ENCODE assay signal across 11 cellular contexts in genomic region chr6:15622045-15622750, GRCh38. TPM values are rescaled to one million over a fixed set of nuclear protein-coding genes. Genes with fewer than 3 reads are reported as not detected.
DNase-seq lines count a peak whose midpoint lies in the region; ATAC-seq, FAIRE-seq and TF ChIP-seq lines count a peak whose summit lies in the region.
"Had no signal": no experiment of that assay in that cellular context is flagged by ENCODE, and none has a peak within 500 bp of the region (broad histone marks: within the 10 kb centered on the region; RNA-seq: fewer than 3 reads in every experiment).

No MANE protein-coding gene starts in this region.

- H3K4me1 Mint-ChIP-seq in dendritic cell treated with granulocyte-macrophage colony-stimulating factor and Interleukin-4, amounts not matched to agents 40 ng/mL and 50 ng/mL, for 4 days (ENCODE audit: low read depth): peaks cover 17% of the 10 kb centered on the region

- peak overlapping the region; percentile 93 for H3K27ac Mint-ChIP-seq in dendritic cell treated with granulocyte-macrophage colony-stimulating factor and Interleukin-4, amounts not matched to agents 40 ng/mL and 50 ng/mL, for 4 days

- no peaks in the 10 kb centered on the region for H3K36me3 ChIP-seq in pancreas
- H3K36me3 ChIP-seq: ovary had no signal

- no peak for TF ChIP-seq CTCF in pancreas (IDR thresholded peaks at IDR 0.05)

- ATAC-seq in pancreas (no peak), GM19452 (IDR thresholded peaks at IDR 0.05; ENCODE audit: unreplicated experiment) (no peak)

- H3K4me3 Mint-ChIP-seq in dendritic cell treated with granulocyte-macrophage colony-stimulating factor and Interleukin-4, amounts not matched to agents 40 ng/mL and 50 ng/mL, for 4 days: no peak overlapping the region
- H3K4me3 Mint-ChIP-seq: activated CD8-positive, alpha-beta memory T cell treated with anti-CD3 and anti-CD28 coated beads, Interleukin-2, amount 10 ng/mL, durations not matched to agents 7 days and 5 days had no signal

- intact Hi-C loops in dendritic cell treated with granulocyte-macrophage colony-stimulating factor and Interleukin-4, amounts not matched to agents 40 ng/mL and 50 ng/mL, for 4 days (cut with micrococcal nuclease): loop anchor here (5.0 to 10.0 kb wide), 2 partner anchors 130 to 357 kb away; no protein-coding TSS in a partner anchor
- intact Hi-C loops in pancreas (cut with DNase I): loop anchor here in 1 of 3 donors (10.0 kb wide), 1 partner anchor 1407 kb away; no protein-coding TSS in a partner anchor

- H3K36me3 Mint-ChIP-seq in dendritic cell treated with granulocyte-macrophage colony-stimulating factor and Interleukin-4, amounts not matched to agents 40 ng/mL and 50 ng/mL, for 4 days (ENCODE audit: low read depth): peaks cover 24% of the 10 kb centered on the region

- H3K27ac ChIP-seq in pancreas (peak overlapping the region in 3 of 4 donors; percentile 22 to 50 (median 49)), substantia nigra (ENCODE audit: low read depth, low read length, poor library complexity, severe bottlenecking) (no peak overlapping the region)
- H3K27ac ChIP-seq: ovary, SJSA1 had no signal

- 91% methylated on average over 4 of the region's 4 CpGs for WGBS in pancreas, 2 donors

- DNase-seq in ELR (ENCODE audit: low read depth): peak; percentile 35
- DNase-seq in NCI-H2171 (lab: John Stamatoyannopoulos, UW): peak; percentile 29
- DNase-seq in pancreas: no peak
- no peak for DNase-seq in inferior parietal cortex (ENCODE audit: extremely low spot score)
- DNase-seq in SW480 (ENCODE audit: low spot score): no peak
- DNase-seq in substantia nigra (lab: John Stamatoyannopoulos, UW): no peak
- DNase-seq: activated CD8-positive, alpha-beta memory T cell treated with anti-CD3 and anti-CD28 coated beads, Interleukin-2, amount 10 ng/mL, durations not matched to agents 7 days and 5 days had no signal

- no peaks in the 10 kb centered on the region for H3K9me3 Mint-ChIP-seq in dendritic cell treated with granulocyte-macrophage colony-stimulating factor and Interleukin-4, amounts not matched to agents 40 ng/mL and 50 ng/mL, for 4 days

- no peaks in the 10 kb centered on the region for H3K27me3 Mint-ChIP-seq in dendritic cell treated with granulocyte-macrophage colony-stimulating factor and Interleukin-4, amounts not matched to agents 40 ng/mL and 50 ng/mL, for 4 days
- H3K27me3 Mint-ChIP-seq: activated CD8-positive, alpha-beta memory T cell treated with anti-CD3 and anti-CD28 coated beads, Interleukin-2, amount 10 ng/mL, durations not matched to agents 7 days and 5 days had no signal

- no peaks in the 10 kb centered on the region for H3K27me3 ChIP-seq in pancreas
- H3K27me3 ChIP-seq: ovary, SJSA1 had no signal

- H3K4me3 ChIP-seq in pancreas: no peak overlapping the region
- H3K4me3 ChIP-seq: ovary, SJSA1 had no signal

- H3K4me1 ChIP-seq in pancreas: peaks cover 0 to 13% (median 9%) of the 10 kb centered on the region in 3 donors
- H3K4me1 ChIP-seq: SJSA1 had no signal

- no peaks in the 10 kb centered on the region for H3K9me3 ChIP-seq in pancreas
- H3K9me3 ChIP-seq: ovary, SJSA1 had no signal

- FAIRE-seq in pancreas (lab: Jason Lieb, UNC): peak; percentile 39

RNA-seq across cellular contexts. Expression of gene DTNBP1, which starts 40.6 kb away (rescaled TPM):
- total RNA-seq in pancreas: 10 to 100 TPM in 1 of 6 donors, 1 to 10 TPM in 5; 7.3 to 11.5 (median 8.0) TPM
- 10 to 100 TPM in 1 of 2 donors, 1 to 10 TPM in 1; 6.5 to 10.9 TPM for polyA plus RNA-seq in pancreas

Comparison
In these comparisons a context has a peak if more than half of its experiments do, and no peak if none do; other contexts are left out.
1. DNase-seq: peak in ELR (single experiment) and NCI-H2171 (single experiment); none in pancreas (0 of 6), inferior parietal cortex (single experiment), SW480 (single experiment) and substantia nigra (0 of 49).